Comparison of ENCODE assay signal across 8 cellular contexts in genomic region chr7:130242198-130243014, GRCh38. TPM values are rescaled to one million over a fixed set of nuclear protein-coding genes. Genes with fewer than 3 reads are reported as not detected.
A peak's percentile ranks its signal among the peaks of the same experiment; 100 is the strongest.
DNase-seq lines count a peak whose midpoint lies in the region; ATAC-seq and TF ChIP-seq lines count a peak whose summit lies in the region.

No MANE protein-coding gene starts in this region.

- H3K4me1 ChIP-seq in Panc1 (ENCODE audit: control insufficient read depth, insufficient read depth, low read length) (no peaks in the 10 kb centered on the region), vagina (peaks cover 9% of the 10 kb centered on the region)

- POLR2A ChIA-PET in Panc1 (lab: Charles Lee), result interaction anchor here (0.6 kb wide), 1 partner anchor 171 kb away, joined by 6 read pairs; no protein-coding TSS in a partner anchor

- no peak overlapping the region for H3K4me3 Mint-ChIP-seq in activated T-cell treated with anti-CD3 and anti-CD28 coated beads, Interleukin-2, amount 50 U/mL, for 72 hours

- TF ChIP-seq POLR2A in vagina (IDR thresholded peaks at IDR 0.05), result no peak

- no peaks in the 10 kb centered on the region for H3K27me3 Mint-ChIP-seq in activated T-cell treated with anti-CD3 and anti-CD28 coated beads, Interleukin-2, amount 50 U/mL, for 72 hours (ENCODE audit: low read depth)

- intact Hi-C loops in Panc1 (cut with micrococcal nuclease; ENCODE audit: unreplicated experiment), result loop anchor here (5.0 to 10.0 kb wide), 2 partner anchors 245 to 592 kb away; no protein-coding TSS in a partner anchor
- intact Hi-C loops in posterior cingulate gyrus (cut with DNase I), result loop anchor here (10.0 kb wide), 1 partner anchor 482 kb away; no protein-coding TSS in a partner anchor
- intact Hi-C loops in vagina (cut with DNase I), result no loop called here

- in situ Hi-C loops in Panc1 (cut with HindIII; ENCODE audit: low pct_unique_long_range_greater_than_20kb, low sequenced_read_pairs), result no loop called here

- no peak overlapping the region for H3K4me3 ChIP-seq in Panc1 (ENCODE audit: low read depth in 2 of 2, low read length in 2 of 2)
- no peak overlapping the region for H3K4me3 ChIP-seq in foreskin fibroblast (ENCODE audit: low read depth in 1 of 2, low read length in 2 of 2)
- H3K4me3 ChIP-seq in vagina, result no peak overlapping the region

- DNase-seq in EH (ENCODE audit: low read depth) (peak; percentile 73), Panc1 (ENCODE audit: low read depth, low spot score) (peak; percentile 24), foreskin fibroblast (peak; percentile 30 to 74), posterior cingulate gyrus (peak in 7 of 10 donors; percentile 13 to 93 (median 49)), vagina (ENCODE audit: extremely low spot score in 2 of 2) (no peak)
- peak; percentile 69 to 72 for DNase-seq in activated T-cell treated with anti-CD3 and anti-CD28 coated beads, Interleukin-2, amount 50 U/mL, for 72 hours

- ATAC-seq in HG03432 (IDR thresholded peaks at IDR 0.05; ENCODE audit: unreplicated experiment) (peak; percentile 64), Panc1 (peak; percentile 96), GM19351 (IDR thresholded peaks at IDR 0.05; ENCODE audit: unreplicated experiment) (no peak)
- ATAC-seq in activated T-cell treated with anti-CD3 and anti-CD28 coated beads, Interleukin-2, amount 50 U/mL, for 72 hours (replicated peaks in 1 of 2), result peak; percentile 87 to 92

- H3K9me3 Mint-ChIP-seq in activated T-cell treated with anti-CD3 and anti-CD28 coated beads, Interleukin-2, amount 50 U/mL, for 72 hours, result no peaks in the 10 kb centered on the region

- peaks cover 19% of the 10 kb centered on the region for H3K4me1 Mint-ChIP-seq in activated T-cell treated with anti-CD3 and anti-CD28 coated beads, Interleukin-2, amount 50 U/mL, for 72 hours (ENCODE audit: low read depth)

- no peak overlapping the region for H3K27ac ChIP-seq in Panc1 (ENCODE audit: low read length)
- H3K27ac ChIP-seq in vagina, result no peak overlapping the region

- BruUV-seq in Panc1 (replicated peaks; lab: Mats Ljungman, UMichigan), result no TSS peak

- H3K9me3 ChIP-seq in Panc1 (ENCODE audit: control insufficient read depth, insufficient read depth, low read depth, low read length) (no peaks in the 10 kb centered on the region), vagina (no peaks in the 10 kb centered on the region)

- H3K27me3 ChIP-seq in Panc1 (ENCODE audit: control insufficient read depth, insufficient read depth, low read length) (no peaks in the 10 kb centered on the region), vagina (no peaks in the 10 kb centered on the region)

- peaks cover 0 to 2% of the 10 kb centered on the region in 2 donors for H3K36me3 Mint-ChIP-seq in activated T-cell treated with anti-CD3 and anti-CD28 coated beads, Interleukin-2, amount 50 U/mL, for 72 hours (ENCODE audit: insufficient read depth in 2 of 2)

- no peak overlapping the region for H3K27ac Mint-ChIP-seq in activated T-cell treated with anti-CD3 and anti-CD28 coated beads, Interleukin-2, amount 50 U/mL, for 72 hours

- no peaks in the 10 kb centered on the region for H3K36me3 ChIP-seq in Panc1 (ENCODE audit: control insufficient read depth, insufficient read depth, low read length)
- no peaks in the 10 kb centered on the region for H3K36me3 ChIP-seq in vagina

- CTCF ChIA-PET in Panc1 (lab: Charles Lee), result interaction anchor here (1.5 kb wide), 1 partner anchor 516 kb away, joined by 6 read pairs; no protein-coding TSS in a partner anchor

- peak; percentile 93 for TF ChIP-seq CTCF in Panc1 (IDR thresholded peaks at IDR 0.05)
- peak; percentile 84 for TF ChIP-seq CTCF in foreskin fibroblast (IDR thresholded peaks at IDR 0.05; ENCODE audit: low read depth, low read length)
- TF ChIP-seq CTCF in vagina (IDR thresholded peaks at IDR 0.05), result peak in 2 of 3 experiments; percentile 4 to 50

RNA-seq across cellular contexts. Expression of gene CPA2, which starts 24.3 kb away (rescaled TPM):
- total RNA-seq in Panc1 (2021; ENCODE audit: unreplicated experiment) (0.87 TPM), vagina (not detected)
- not detected for polyA plus RNA-seq in Panc1 (2012; ENCODE audit: insufficient read length)
- total RNA-seq in activated T-cell treated with anti-CD3 and anti-CD28 coated beads, Interleukin-2, amount 50 U/mL, for 72 hours, result not detected

RNA-seq across cellular contexts. Expression of gene SSMEM1, which starts 34.7 kb away (rescaled TPM):
- total RNA-seq in Panc1 (2021; ENCODE audit: unreplicated experiment), result not detected
- polyA plus RNA-seq in Panc1 (2012; ENCODE audit: insufficient read length), result not detected
- not detected for total RNA-seq in activated T-cell treated with anti-CD3 and anti-CD28 coated beads, Interleukin-2, amount 50 U/mL, for 72 hours
- total RNA-seq in vagina, result not detected

RNA-seq across cellular contexts. Expression of gene TMEM209, which starts 37.2 kb away (rescaled TPM):
- total RNA-seq in Panc1 (2021; ENCODE audit: unreplicated experiment), result 32.3 TPM
- polyA plus RNA-seq in Panc1 (2012; ENCODE audit: insufficient read length), result 14.6 TPM
- total RNA-seq in activated T-cell treated with anti-CD3 and anti-CD28 coated beads, Interleukin-2, amount 50 U/mL, for 72 hours, result 10 to 100 TPM; 46.1 to 58.2 TPM
- 10.8 TPM for total RNA-seq in vagina

RNA-seq across cellular contexts. Expression of gene CPA4, which starts 50.6 kb away (rescaled TPM):
- total RNA-seq in Panc1 (2021; ENCODE audit: unreplicated experiment), result 3.1 TPM
- 0.42 TPM for polyA plus RNA-seq in Panc1 (2012; ENCODE audit: insufficient read length)
- under 1 TPM in 1 of 2 donors, not detected in 1; 0.32 TPM for total RNA-seq in activated T-cell treated with anti-CD3 and anti-CD28 coated beads, Interleukin-2, amount 50 U/mL, for 72 hours
- total RNA-seq in vagina, result 8.8 TPM

Comparison
In these comparisons a context has a peak if more than half of its experiments do, and no peak if none do; other contexts are left out.
1. DNase-seq: peak in EH (single experiment), Panc1 (single experiment), activated T-cell treated with anti-CD3 and anti-CD28 coated beads, Interleukin-2, amount 50 U/mL, for 72 hours (2 of 2), foreskin fibroblast (2 of 2) and posterior cingulate gyrus (7 of 10); none in vagina (0 of 2).
2. CTCF ChIP-seq: peak in every context shown above with its lines; median percentile 93 in Panc1; 84 in foreskin fibroblast; 27 in vagina.